15 cellular contexts compared by ENCODE assay signal in the genomic region with DNA sequence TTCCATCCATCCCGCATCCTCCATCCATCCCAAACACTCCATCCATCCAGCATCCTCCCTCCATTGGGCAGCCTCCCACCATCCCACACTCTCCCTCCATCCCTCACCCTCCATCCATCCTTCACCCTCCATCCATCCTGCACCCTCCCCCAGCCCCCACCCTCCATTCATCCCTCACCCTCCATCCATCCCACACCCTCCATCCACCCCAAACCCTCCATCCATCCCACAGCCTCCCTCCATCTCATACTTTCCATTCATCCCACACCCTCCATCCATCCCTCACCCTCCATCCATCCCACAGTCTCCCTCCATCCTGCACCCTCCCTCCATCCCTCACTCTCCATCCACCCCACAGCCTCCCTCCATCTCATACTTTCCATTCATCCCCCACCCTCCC.
A peak's percentile ranks its signal among the peaks of the same experiment; 100 is the strongest.
DNase-seq lines count a peak whose midpoint lies in the region; ATAC-seq, FAIRE-seq and TF ChIP-seq lines count a peak whose summit lies in the region.
"Had no signal": no experiment of that assay in that cellular context is flagged by ENCODE, and none has a peak within 500 bp of the region (broad histone marks: within the 10 kb centered on the region; RNA-seq: fewer than 3 reads in every experiment).

No MANE protein-coding gene starts in this region.

- H3K27ac Mint-ChIP-seq in T-cell: no peak overlapping the region
- no peak overlapping the region for H3K27ac Mint-ChIP-seq in stimulated activated effector memory CD8-positive, alpha-beta T cell treated with anti-CD3 and anti-CD28 coated beads, Interleukin-12 subunit alpha, Interleukin-12 subunit beta, amount 100 ng/mL, for 72 hours
- H3K27ac Mint-ChIP-seq: activated CD4-positive, alpha-beta memory T cell treated with anti-CD3 and anti-CD28 coated beads for 36 hours; activated naive CD4-positive, alpha-beta T cell treated with anti-CD3 and anti-CD28 coated beads, Interleukin-2, amount 50 U/mL, for 24 hours had no signal

- POLR2A ChIA-PET in T-cell (lab: Charles Lee): no interaction called here

- WGBS in prostate gland: 100% methylated on average over 1 of the region's 1 CpG

- H3K27ac ChIP-seq in prostate gland: no peak overlapping the region
- H3K27ac ChIP-seq: parathyroid adenoma had no signal

- H3K9me3 Mint-ChIP-seq in T-cell: no peaks in the 10 kb centered on the region
- H3K9me3 Mint-ChIP-seq in stimulated activated effector memory CD8-positive, alpha-beta T cell treated with anti-CD3 and anti-CD28 coated beads, Interleukin-12 subunit alpha, Interleukin-12 subunit beta, amount 100 ng/mL, for 72 hours: no peaks in the 10 kb centered on the region
- H3K9me3 Mint-ChIP-seq: activated CD4-positive, alpha-beta memory T cell treated with anti-CD3 and anti-CD28 coated beads for 36 hours; activated naive CD4-positive, alpha-beta T cell treated with anti-CD3 and anti-CD28 coated beads, Interleukin-2, amount 50 U/mL, for 24 hours had no signal

- no peaks in the 10 kb centered on the region for H3K9me3 ChIP-seq in prostate gland

- no peak overlapping the region for H3K4me3 Mint-ChIP-seq in T-cell
- H3K4me3 Mint-ChIP-seq in stimulated activated effector memory CD8-positive, alpha-beta T cell treated with anti-CD3 and anti-CD28 coated beads, Interleukin-12 subunit alpha, Interleukin-12 subunit beta, amount 100 ng/mL, for 72 hours: no peak overlapping the region
- H3K4me3 Mint-ChIP-seq: activated CD4-positive, alpha-beta memory T cell treated with anti-CD3 and anti-CD28 coated beads for 36 hours; activated naive CD4-positive, alpha-beta T cell treated with anti-CD3 and anti-CD28 coated beads, Interleukin-2, amount 50 U/mL, for 24 hours had no signal

- H3K27me3 ChIP-seq in prostate gland (replicated peaks; ENCODE audit: insufficient read depth): peaks cover 2% of the 10 kb centered on the region

- CTCF ChIA-PET in T-cell (lab: Charles Lee): no interaction called here

- H3K4me1 ChIP-seq in prostate gland (replicated peaks): no peaks in the 10 kb centered on the region
- H3K4me1 ChIP-seq: parathyroid adenoma had no signal

- peak; percentile 10 for DNase-seq in GM12891 (ENCODE audit: insufficient read length, low spot score)
- no peak for DNase-seq in T-cell
- peak; percentile 24 for DNase-seq in hepatic stellate cell (ENCODE audit: low spot score)
- no peak for DNase-seq in stimulated activated effector memory CD8-positive, alpha-beta T cell treated with anti-CD3 and anti-CD28 coated beads, Interleukin-12 subunit alpha, Interleukin-12 subunit beta, amount 100 ng/mL, for 72 hours (ENCODE audit: low spot score in 2 of 2)
- no peak for DNase-seq in 8988T
- no peak for DNase-seq in prostate gland (ENCODE audit: low spot score)
- DNase-seq: activated CD4-positive, alpha-beta memory T cell treated with anti-CD3 and anti-CD28 coated beads for 36 hours; cortex of kidney; foreskin melanocyte; mammary epithelial cell; NCI-H2227 treated with DMSO at 0.1 percent for 48 hours; stimulated activated CD4-positive, alpha-beta T cell treated with anti-CD3 and anti-CD28 coated beads, Interleukin-4, amount 100 ng/mL, for 4 hours had no signal

- no peak for TF ChIP-seq POLR2A in GM12891 (IDR thresholded peaks at IDR 0.05; ENCODE audit: low read depth, low read length)
- TF ChIP-seq POLR2A in prostate gland (IDR thresholded peaks at IDR 0.05): no peak

- intact Hi-C loops in prostate gland (cut with DNase I): no loop called here

- no peaks in the 10 kb centered on the region for H3K4me1 Mint-ChIP-seq in T-cell
- H3K4me1 Mint-ChIP-seq in stimulated activated effector memory CD8-positive, alpha-beta T cell treated with anti-CD3 and anti-CD28 coated beads, Interleukin-12 subunit alpha, Interleukin-12 subunit beta, amount 100 ng/mL, for 72 hours: no peaks in the 10 kb centered on the region
- H3K4me1 Mint-ChIP-seq: activated naive CD4-positive, alpha-beta T cell treated with anti-CD3 and anti-CD28 coated beads, Interleukin-2, amount 50 U/mL, for 24 hours had no signal

- no peaks in the 10 kb centered on the region for H3K36me3 ChIP-seq in prostate gland

- peak; percentile 81 for FAIRE-seq in GM12891 (lab: Jason Lieb, UNC)

- H3K36me3 Mint-ChIP-seq in T-cell: no peaks in the 10 kb centered on the region
- H3K36me3 Mint-ChIP-seq in stimulated activated effector memory CD8-positive, alpha-beta T cell treated with anti-CD3 and anti-CD28 coated beads, Interleukin-12 subunit alpha, Interleukin-12 subunit beta, amount 100 ng/mL, for 72 hours: no peaks in the 10 kb centered on the region
- H3K36me3 Mint-ChIP-seq: activated CD4-positive, alpha-beta memory T cell treated with anti-CD3 and anti-CD28 coated beads for 36 hours; activated naive CD4-positive, alpha-beta T cell treated with anti-CD3 and anti-CD28 coated beads, Interleukin-2, amount 50 U/mL, for 24 hours had no signal

- no peak overlapping the region for H3K4me3 ChIP-seq in prostate gland

- H3K27me3 Mint-ChIP-seq in T-cell: peaks cover 23 to 26% of the 10 kb centered on the region in 2 donors

- ATAC-seq in T-cell (replicated peaks in 1 of 4): peak in 3 of 4 experiments; percentile 35 to 58 (median 44)
- peak; percentile 74 for ATAC-seq in stimulated activated effector memory CD8-positive, alpha-beta T cell treated with anti-CD3 and anti-CD28 coated beads, Interleukin-12 subunit alpha, Interleukin-12 subunit beta, amount 100 ng/mL, for 72 hours
- no peak for ATAC-seq in HG03520 (IDR thresholded peaks at IDR 0.05; ENCODE audit: unreplicated experiment)

- TF ChIP-seq CTCF in prostate gland (IDR thresholded peaks at IDR 0.05): no peak

TF ChIP-seq in GM12891, 5 proteins besides CTCF, POLR2A, EP300 and RAD21:
- TF ChIP-seq TAF1 (IDR thresholded peaks at IDR 0.05; ENCODE audit: low read depth, low read length) (no peak), PAX5 (IDR thresholded peaks at IDR 0.05; ENCODE audit: insufficient read depth, low read length, severe bottlenecking) (no peak)

Comparison
In these comparisons a context has a peak if more than half of its experiments do, and no peak if none do; other contexts are left out.
1. DNase-seq: peak in GM12891 (single experiment) and hepatic stellate cell (single experiment); none in T-cell (0 of 34), stimulated activated effector memory CD8-positive, alpha-beta T cell treated with anti-CD3 and anti-CD28 coated beads, Interleukin-12 subunit alpha, Interleukin-12 subunit beta, amount 100 ng/mL, for 72 hours (0 of 2), 8988T (single experiment) and prostate gland (single experiment).